9 cellular contexts compared by ENCODE assay signal in genomic region chr6:31058128-31058894, GRCh38. TPM values are rescaled to one million over a fixed set of nuclear protein-coding genes. Genes with fewer than 3 reads are reported as not detected.
DNase-seq lines count a peak whose midpoint lies in the region; ATAC-seq, FAIRE-seq and TF ChIP-seq lines count a peak whose summit lies in the region.
"Had no signal": no experiment of that assay in that cellular context is flagged by ENCODE, and none has a peak within 500 bp of the region (broad histone marks: within the 10 kb centered on the region; RNA-seq: fewer than 3 reads in every experiment).

No MANE protein-coding gene starts in this region.

- BruUV-seq in HCT116 (replicated peaks; lab: Mats Ljungman, UMichigan), result no TSS peak

- ATAC-seq in HCT116, result peak; percentile 90
- peak; percentile 76 for ATAC-seq in stimulated activated naive CD8-positive, alpha-beta T cell treated with anti-CD3 and anti-CD28 coated beads, Interleukin-15, Interleukin-2, amounts not matched to agents 100 U/mL and 50 U/mL, for 24 hours

- H3K4me2 ChIP-seq in HCT116 (ENCODE audit: low read length) (peak overlapping the region; percentile 66), SU-DHL-6 (ENCODE audit: low read depth, low read length, poor library complexity, severe bottlenecking) (no peak overlapping the region)

- H3K9me2 ChIP-seq in HCT116 (ENCODE audit: insufficient read depth), result no peaks in the 10 kb centered on the region
- H3K9me2 ChIP-seq in SU-DHL-6 (replicated peaks; ENCODE audit: insufficient read depth, low read length), result no peaks in the 10 kb centered on the region

- no peaks in the 10 kb centered on the region for H3F3A ChIP-seq in SU-DHL-6 (ENCODE audit: insufficient read depth)

- H3K9ac ChIP-seq in HCT116 (ENCODE audit: low read length), result no peak overlapping the region
- H3K9ac ChIP-seq in SU-DHL-6 (ENCODE audit: low read length), result no peak overlapping the region

- intact Hi-C loops in HCT116 (cut with micrococcal nuclease), result no loop called here

- no peak for TF ChIP-seq POLR2A in HCT116 (IDR thresholded peaks at IDR 0.05; ENCODE audit: borderline replicate concordance, extremely low read depth, insufficient read depth, insufficient read length)

- TF ChIP-seq CTCF in HCT116 (IDR thresholded peaks at IDR 0.05 in 2 of 3, conservative IDR thresholded peaks at IDR 0.05 in 1 of 3; ENCODE audit: borderline replicate concordance in 1 of 3, insufficient read depth in 1 of 3, low read depth in 2 of 3, low read length in 2 of 3), result peak in 2 of 3 experiments; percentile 42 to 45; a peak in 4 of 6 replicates
- peak; percentile 51 for TF ChIP-seq CTCF in SU-DHL-6 (IDR thresholded peaks at IDR 0.05; ENCODE audit: insufficient read depth, low read length, poor library complexity, severe bottlenecking)

- no peak for FAIRE-seq in frontal cortex (lab: Jason Lieb, UNC)
- FAIRE-seq: islet of Langerhans had no signal

- peak overlapping the region; percentile 95 for H2AFZ ChIP-seq in HCT116 (ENCODE audit: low read depth, low read length, poor library complexity, severe bottlenecking)
- no peak overlapping the region for H2AFZ ChIP-seq in SU-DHL-6 (ENCODE audit: low read depth, low read length, severe bottlenecking)

- H3K36me3 ChIP-seq in HCT116 (ENCODE audit: control insufficient read depth in 1 of 2, insufficient read depth in 2 of 2, low read length in 2 of 2), result no peaks in the 10 kb centered on the region
- no peaks in the 10 kb centered on the region for H3K36me3 ChIP-seq in SU-DHL-6 (ENCODE audit: low read length)

- peak; percentile 39 for DNase-seq in CD1c-positive myeloid dendritic cell (ENCODE audit: extremely low spot score)
- DNase-seq in HCT116 (ENCODE audit: low read depth, low spot score), result peak; percentile 70
- peak; percentile 41 to 57 for DNase-seq in frontal cortex (ENCODE audit: low spot score in 2 of 2)
- no peak for DNase-seq in stimulated activated naive CD8-positive, alpha-beta T cell treated with anti-CD3 and anti-CD28 coated beads, Interleukin-15, Interleukin-2, amounts not matched to agents 100 U/mL and 50 U/mL, for 24 hours
- DNase-seq in NCI-H2107 treated with DMSO at 0.1 percent for 48 hours (lab: John Stamatoyannopoulos, UW; ENCODE audit: unreplicated experiment), result no peak
- no peak for DNase-seq in ureter (ENCODE audit: low spot score)
- DNase-seq in stimulated activated CD4-positive, alpha-beta T cell treated with anti-CD3 and anti-CD28 coated beads, Interleukin-4, amount 100 ng/mL, for 4 hours, result no peak

- H3K79me2 ChIP-seq in HCT116 (ENCODE audit: insufficient read depth, low read length) (no peaks in the 10 kb centered on the region), SU-DHL-6 (ENCODE audit: insufficient read depth, low read length) (no peaks in the 10 kb centered on the region)

- POLR2A ChIA-PET in HCT116 (lab: Charles Lee), result no interaction called here

- TF ChIP-seq RAD21 in HCT116 (IDR thresholded peaks at IDR 0.05; ENCODE audit: low read depth), result peak; percentile 31

- peaks cover 9 to 21% of the 10 kb centered on the region in 2 experiments; a peak in 3 of 4 replicates for H3K4me1 ChIP-seq in HCT116 (ENCODE audit: control insufficient read depth in 1 of 2, insufficient read depth in 2 of 2, low read length in 2 of 2)

- RAD21 ChIA-PET in HCT116 (lab: Charles Lee; ENCODE audit: low non-redundant PET in 1 of 2, low total read pairs in 2 of 2, uncharacterized antibody in 2 of 2, unreplicated experiment in 2 of 2), result no interaction called here

- no peaks in the 10 kb centered on the region for H3K27me3 ChIP-seq in HCT116 (ENCODE audit: insufficient read depth, low read length)
- 0 out of 2 replicates have a peak, but pooled peaks cover 4% of the 10 kb centered on the region for H3K27me3 ChIP-seq in SU-DHL-6 (ENCODE audit: low read length)

- H4K20me1 ChIP-seq in HCT116 (ENCODE audit: insufficient read depth) (no peaks in the 10 kb centered on the region), SU-DHL-6 (ENCODE audit: low read depth, low read length) (no peaks in the 10 kb centered on the region)

- H3K27ac ChIP-seq in HCT116 (ENCODE audit: low read depth, low read length) (no peak overlapping the region), SU-DHL-6 (ENCODE audit: low read depth, low read length) (no peak overlapping the region)

- CTCF ChIA-PET in HCT116 (lab: Charles Lee), result no interaction called here

- no peaks in the 10 kb centered on the region for H3K9me3 ChIP-seq in HCT116 (ENCODE audit: control insufficient read depth in 1 of 2, insufficient read depth in 1 of 2, low read depth in 1 of 2, low read length in 2 of 2)
- no peaks in the 10 kb centered on the region for H3K9me3 ChIP-seq in SU-DHL-6 (ENCODE audit: insufficient read depth, low read length)

- peak overlapping the region in 1 of 2 experiments; percentile 29; a peak in 1 of 4 replicates for H3K4me3 ChIP-seq in HCT116 (replicated peaks in 1 of 2; ENCODE audit: low read depth in 1 of 2, low read length in 2 of 2)
- no peak overlapping the region for H3K4me3 ChIP-seq in SU-DHL-6 (ENCODE audit: insufficient read depth, low read length, poor library complexity, severe bottlenecking)

TF ChIP-seq in HCT116, 20 proteins besides CTCF, POLR2A, EP300 and RAD21 (continues in another document):
- TF ChIP-seq ZBTB33 (IDR thresholded peaks at IDR 0.05; ENCODE audit: extremely low read depth, insufficient replicate concordance, low read length), result no peak
- TF ChIP-seq CBX3 (IDR thresholded peaks at IDR 0.05; ENCODE audit: low read depth), result peak; percentile 65; the same call in 1 of the 2 replicates
- TF ChIP-seq MAX (IDR thresholded peaks at IDR 0.05), result peak; percentile 42; the same call in 1 of the 2 replicates
- TF ChIP-seq ATF3 (IDR thresholded peaks at IDR 0.05), result no peak
- no peak for TF ChIP-seq YY1 (IDR thresholded peaks at IDR 0.05; ENCODE audit: extremely low read depth, insufficient replicate concordance, low read depth, low read length)
- TF ChIP-seq ZFX (IDR thresholded peaks at IDR 0.05), result no peak
- TF ChIP-seq SIN3A (IDR thresholded peaks at IDR 0.05; ENCODE audit: low read depth), result peak; percentile 20; the same call in 1 of the 2 replicates
- no peak for TF ChIP-seq REST (IDR thresholded peaks at IDR 0.05; ENCODE audit: low read depth)
- TF ChIP-seq ELF1 (IDR thresholded peaks at IDR 0.05; ENCODE audit: borderline replicate concordance, low read depth), result no peak
- TF ChIP-seq SRF (IDR thresholded peaks at IDR 0.05; ENCODE audit: low read depth), result peak; percentile 73
- TF ChIP-seq TCF7L2 (IDR thresholded peaks at IDR 0.05; ENCODE audit: borderline replicate concordance, extremely low read depth, insufficient read depth, insufficient read length), result no peak
- no peak for TF ChIP-seq EGR1 (IDR thresholded peaks at IDR 0.05; ENCODE audit: low read depth)
- TF ChIP-seq JUND (IDR thresholded peaks at IDR 0.05), result peak; percentile 89

RNA-seq across cellular contexts. Expression of gene MUC22, which starts 48.0 kb away (rescaled TPM):
- total RNA-seq in HCT116 (2021; ENCODE audit: unreplicated experiment) (not detected), frontal cortex (not detected), ureter (not detected)
- polyA plus RNA-seq in HCT116 (2012), result not detected in 2 replicates

RNA-seq across cellular contexts. Expression of gene C6orf15, which starts 54.1 kb away (rescaled TPM):
- total RNA-seq in HCT116 (2021; ENCODE audit: unreplicated experiment) (not detected), frontal cortex (not detected), ureter (not detected)
- polyA plus RNA-seq in HCT116 (2012), result not detected in 2 replicates

RNA-seq across cellular contexts. Expression of gene PSORS1C1, which starts 56.3 kb away (rescaled TPM):
- total RNA-seq in HCT116 (2021; ENCODE audit: unreplicated experiment), result 9.8 TPM
- 18.2 and 18.9 TPM in 2 replicates for polyA plus RNA-seq in HCT116 (2012)
- not detected for total RNA-seq in frontal cortex
- total RNA-seq in ureter, result 0.10 TPM

Comparison
In these comparisons a context has a peak if more than half of its experiments do, and no peak if none do; other contexts are left out.
1. DNase-seq: peak in CD1c-positive myeloid dendritic cell (single experiment), HCT116 (single experiment) and frontal cortex (2 of 2); none in stimulated activated naive CD8-positive, alpha-beta T cell treated with anti-CD3 and anti-CD28 coated beads, Interleukin-15, Interleukin-2, amounts not matched to agents 100 U/mL and 50 U/mL, for 24 hours (single experiment), NCI-H2107 treated with DMSO at 0.1 percent for 48 hours (single experiment), ureter (single experiment) and stimulated activated CD4-positive, alpha-beta T cell treated with anti-CD3 and anti-CD28 coated beads, Interleukin-4, amount 100 ng/mL, for 4 hours (0 of 2).